In the genomic region with DNA sequence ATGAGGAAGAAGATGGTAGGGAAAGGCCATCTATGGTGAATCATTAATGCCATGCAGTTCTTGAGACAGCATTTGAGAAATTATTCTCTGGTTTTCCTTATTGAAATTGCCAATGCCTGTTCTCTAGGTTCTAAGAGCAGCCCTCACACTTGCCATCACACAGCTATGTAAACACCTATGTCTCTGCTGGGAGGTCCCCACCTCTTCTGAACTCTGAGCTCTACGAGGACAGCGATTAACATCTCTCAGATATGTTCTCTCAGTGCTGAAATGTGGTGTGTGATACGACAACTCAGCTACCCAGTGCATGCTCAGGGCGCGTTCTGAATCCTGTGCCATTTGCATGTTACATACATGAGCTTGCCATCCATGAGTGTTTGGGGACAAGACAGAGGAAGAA, we compare ENCODE assay signal across 30 cellular contexts.
"Had no signal": no experiment of that assay in that cellular context is flagged by ENCODE, and none has a peak within 500 bp of the region (broad histone marks: within the 10 kb centered on the region; RNA-seq: fewer than 3 reads in every experiment).

No MANE protein-coding gene starts in this region.

- H3K9me3 Mint-ChIP-seq: naive B cell; natural killer cell; nephron; neural progenitor cell; stimulated activated memory B cell treated with anti-CD40 and anti-IgM and Interleukin-4, amounts not matched to agents 10 μg/mL and 1 μg/mL and 100 μg/mL, for 72 hours; stimulated activated naive CD8-positive, alpha-beta T cell treated with anti-CD3 and anti-CD28 coated beads, Interleukin-15, amount 100 ng/mL, for 72 hours had no signal

- H3K36me3 ChIP-seq: neural progenitor cell, ovary, suprapubic skin, tibial nerve, uterus had no signal

- DNase-seq: naive B cell; natural killer cell; occipital lobe; ovary; posterior cingulate gyrus; psoas muscle; right cardiac atrium; spleen; stimulated activated CD4-positive, alpha-beta T cell treated with anti-CD3 and anti-CD28 coated beads, Interleukin-12 subunit alpha, Interleukin-12 subunit beta, amount 100 ng/mL, for 4 hours; stimulated activated CD4-positive, alpha-beta T cell treated with anti-CD3 and anti-CD28 coated beads, Interleukin-1b, Interleukin-23, amount 100 ng/mL, for 48 hours; stimulated activated CD4-positive, alpha-beta T cell treated with anti-CD3 and anti-CD28 coated beads, Interleukin-4, amount 100 ng/mL, for 1 hour; stimulated activated CD4-positive, alpha-beta T cell treated with anti-CD3 and anti-CD28 coated beads, Interleukin-4, amount 100 ng/mL, for 4 hours; stimulated activated CD8-positive, alpha-beta memory T cell treated with anti-CD3 and anti-CD28 coated beads, Interleukin-4, amount 100 ng/mL, for 48 hours; stimulated activated naive CD4-positive, alpha-beta T cell; stimulated activated naive CD8-positive, alpha-beta T cell treated with anti-CD3 and anti-CD28 coated beads, Interleukin-15, amount 100 ng/mL, for 72 hours; stimulated activated naive CD8-positive, alpha-beta T cell treated with anti-CD3 and anti-CD28 coated beads, Interleukin-15, Interleukin-2, amounts not matched to agents 100 U/mL and 50 U/mL, for 24 hours; testis; trophoblast cell; upper lobe of left lung; uterus had no signal

- H3K4me1 Mint-ChIP-seq: naive B cell; natural killer cell; neural progenitor cell; stimulated activated memory B cell treated with anti-CD40 and anti-IgM and Interleukin-4, amounts not matched to agents 10 μg/mL and 1 μg/mL and 100 μg/mL, for 72 hours; stimulated activated naive CD8-positive, alpha-beta T cell treated with anti-CD3 and anti-CD28 coated beads, Interleukin-15, amount 100 ng/mL, for 72 hours had no signal

- H3K36me3 Mint-ChIP-seq: naive B cell; natural killer cell; neural progenitor cell; stimulated activated memory B cell treated with anti-CD40 and anti-IgM and Interleukin-4, amounts not matched to agents 10 μg/mL and 1 μg/mL and 100 μg/mL, for 72 hours had no signal

- ATAC-seq: natural killer cell; psoas muscle; right cardiac atrium; sciatic nerve; stimulated activated memory B cell treated with anti-CD40 and anti-IgM and Interleukin-4, amounts not matched to agents 10 μg/mL and 1 μg/mL and 100 μg/mL, for 72 hours; stimulated activated naive CD8-positive, alpha-beta T cell treated with anti-CD3 and anti-CD28 coated beads, Interleukin-15, amount 100 ng/mL, for 72 hours; stimulated activated naive CD8-positive, alpha-beta T cell treated with anti-CD3 and anti-CD28 coated beads, Interleukin-15, Interleukin-2, amounts not matched to agents 100 U/mL and 50 U/mL, for 24 hours had no signal

- H3K27me3 ChIP-seq: neural progenitor cell, ovary, suprapubic skin, testis, tibial nerve, upper lobe of left lung, uterus had no signal

- H3K79me2 ChIP-seq: parathyroid adenoma had no signal

- H3K9ac ChIP-seq: neural progenitor cell, parathyroid adenoma had no signal

- H3K27ac ChIP-seq: neural progenitor cell, ovary, parathyroid adenoma, psoas muscle, skin epidermis, spleen, suprapubic skin, testis, tibial nerve, uterus had no signal

- H3K4me3 Mint-ChIP-seq: naive B cell; natural killer cell; nephron; neural progenitor cell; stimulated activated memory B cell treated with anti-CD40 and anti-IgM and Interleukin-4, amounts not matched to agents 10 μg/mL and 1 μg/mL and 100 μg/mL, for 72 hours; stimulated activated naive CD8-positive, alpha-beta T cell treated with anti-CD3 and anti-CD28 coated beads, Interleukin-15, amount 100 ng/mL, for 72 hours had no signal

- H3K4me2 ChIP-seq: neural progenitor cell, smooth muscle cell had no signal

- H3K9me3 ChIP-seq: ovary, psoas muscle, spleen, suprapubic skin, testis, tibial nerve, upper lobe of left lung, uterus had no signal

- H3K4me3 ChIP-seq: neural progenitor cell, ovary, psoas muscle, skin epidermis, smooth muscle cell, spleen, suprapubic skin, testis, tibial nerve, upper lobe of left lung, uterus had no signal

- H2AFZ ChIP-seq: neural progenitor cell, parathyroid adenoma had no signal

- H3K27ac Mint-ChIP-seq: naive B cell; natural killer cell; nephron; neural progenitor cell; progenitor cell of endocrine pancreas; stimulated activated memory B cell treated with anti-CD40 and anti-IgM and Interleukin-4, amounts not matched to agents 10 μg/mL and 1 μg/mL and 100 μg/mL, for 72 hours had no signal

- H3K4me1 ChIP-seq: parathyroid adenoma, psoas muscle, suprapubic skin, tibial nerve, uterus had no signal
